In genomic region chr18:9108911-9109310, GRCh38 we compare ENCODE assay signal across 12 cellular contexts. TPM values are rescaled to one million over a fixed set of nuclear protein-coding genes. Genes with fewer than 3 reads are reported as not detected.
A peak's percentile ranks its signal among the peaks of the same experiment; 100 is the strongest.
DNase-seq lines count a peak whose midpoint lies in the region; ATAC-seq and TF ChIP-seq lines count a peak whose summit lies in the region.
"Had no signal": no experiment of that assay in that cellular context is flagged by ENCODE, and none has a peak within 500 bp of the region (broad histone marks: within the 10 kb centered on the region; RNA-seq: fewer than 3 reads in every experiment).

No MANE protein-coding gene starts in this region.

- H3K4me1 ChIP-seq in Caco-2: peaks cover 22% of the 10 kb centered on the region

- H3K9me3 ChIP-seq in Caco-2: no peaks in the 10 kb centered on the region
- H3K9me3 ChIP-seq: ovary had no signal

- no peaks in the 10 kb centered on the region for H3K27me3 ChIP-seq in Caco-2 (replicated peaks; ENCODE audit: control insufficient read depth, insufficient read depth, low read length)
- H3K27me3 ChIP-seq: ovary had no signal

- BruUV-seq in Caco-2 (replicated peaks; lab: Mats Ljungman, UMichigan): no TSS peak

- intact Hi-C loops in Caco-2 (cut with micrococcal nuclease; ENCODE audit: unreplicated experiment): no loop called here

- POLR2A ChIA-PET in Caco-2 (lab: Charles Lee): no interaction called here

- H3K4me3 Mint-ChIP-seq in stimulated activated naive CD8-positive, alpha-beta T cell treated with anti-CD3 and anti-CD28 coated beads, Interleukin-15, Interleukin-2, amounts not matched to agents 100 ng/mL and 50 ng/mL, for 24 hours: peak overlapping the region; percentile 37
- H3K4me3 Mint-ChIP-seq in activated naive CD8-positive, alpha-beta T cell: peak overlapping the region; percentile 67
- no peak overlapping the region for H3K4me3 Mint-ChIP-seq in mesothelial cell of epicardium
- no peak overlapping the region for H3K4me3 Mint-ChIP-seq in Caco-2 (ENCODE audit: unreplicated experiment)

- no peak for TF ChIP-seq CTCF in mesothelial cell of epicardium (IDR thresholded peaks at IDR 0.05; ENCODE audit: unreplicated experiment)
- TF ChIP-seq CTCF in Caco-2 (IDR thresholded peaks at IDR 0.05; ENCODE audit: insufficient read depth in 1 of 2, low read depth in 1 of 2, low read length in 1 of 2, severe bottlenecking in 1 of 2, unreplicated experiment in 1 of 2): no peak

- peak overlapping the region; percentile 74 for H3K27ac Mint-ChIP-seq in stimulated activated naive CD8-positive, alpha-beta T cell treated with anti-CD3 and anti-CD28 coated beads, Interleukin-15, Interleukin-2, amounts not matched to agents 100 ng/mL and 50 ng/mL, for 24 hours
- peak overlapping the region; percentile 96 for H3K27ac Mint-ChIP-seq in activated naive CD8-positive, alpha-beta T cell
- H3K27ac Mint-ChIP-seq in mesothelial cell of epicardium: peak overlapping the region; percentile 57
- no peak overlapping the region for H3K27ac Mint-ChIP-seq in Caco-2 (ENCODE audit: unreplicated experiment)

- no peaks in the 10 kb centered on the region for H3K27me3 Mint-ChIP-seq in stimulated activated naive CD8-positive, alpha-beta T cell treated with anti-CD3 and anti-CD28 coated beads, Interleukin-15, Interleukin-2, amounts not matched to agents 100 ng/mL and 50 ng/mL, for 24 hours
- no peaks in the 10 kb centered on the region for H3K27me3 Mint-ChIP-seq in activated naive CD8-positive, alpha-beta T cell
- no peaks in the 10 kb centered on the region for H3K27me3 Mint-ChIP-seq in mesothelial cell of epicardium (ENCODE audit: low read depth)
- no peaks in the 10 kb centered on the region for H3K27me3 Mint-ChIP-seq in Caco-2 (ENCODE audit: insufficient read depth, unreplicated experiment)

- peaks cover 96% of the 10 kb centered on the region for H3K4me1 Mint-ChIP-seq in stimulated activated naive CD8-positive, alpha-beta T cell treated with anti-CD3 and anti-CD28 coated beads, Interleukin-15, Interleukin-2, amounts not matched to agents 100 ng/mL and 50 ng/mL, for 24 hours (ENCODE audit: low read depth)
- peaks cover 94% of the 10 kb centered on the region for H3K4me1 Mint-ChIP-seq in activated naive CD8-positive, alpha-beta T cell (ENCODE audit: low read depth)
- peaks cover 57% of the 10 kb centered on the region for H3K4me1 Mint-ChIP-seq in mesothelial cell of epicardium
- H3K4me1 Mint-ChIP-seq in Caco-2 (ENCODE audit: low read depth, unreplicated experiment): peaks cover 15% of the 10 kb centered on the region

- CTCF ChIA-PET in Caco-2 (lab: Charles Lee): no interaction called here

- H3K9me3 Mint-ChIP-seq in stimulated activated naive CD8-positive, alpha-beta T cell treated with anti-CD3 and anti-CD28 coated beads, Interleukin-15, Interleukin-2, amounts not matched to agents 100 ng/mL and 50 ng/mL, for 24 hours: no peaks in the 10 kb centered on the region
- no peaks in the 10 kb centered on the region for H3K9me3 Mint-ChIP-seq in activated naive CD8-positive, alpha-beta T cell (ENCODE audit: low read depth)
- H3K9me3 Mint-ChIP-seq in mesothelial cell of epicardium: no peaks in the 10 kb centered on the region
- H3K9me3 Mint-ChIP-seq in Caco-2 (ENCODE audit: unreplicated experiment): no peaks in the 10 kb centered on the region

- DNase-seq in stimulated activated naive CD8-positive, alpha-beta T cell treated with anti-CD3 and anti-CD28 coated beads, Interleukin-15, Interleukin-2, amounts not matched to agents 100 U/mL and 50 U/mL, for 24 hours: no peak
- DNase-seq in mesothelial cell of epicardium (ENCODE audit: low spot score in 2 of 2, unreplicated experiment in 2 of 2) (no peak), Caco-2 (no peak), AML-193 (lab: John Stamatoyannopoulos, UW) (no peak)
- DNase-seq in activated effector memory CD4-positive, alpha-beta T cell treated with Interleukin-2 at 50 U/mL for 16 hours: no peak
- DNase-seq: kidney glomerular epithelial cell; NCI-H446; ovary; stimulated activated CD4-positive, alpha-beta T cell treated with anti-CD3 and anti-CD28 coated beads, Interleukin-2, amount 100 ng/mL, for 48 hours had no signal

- peaks cover 79% of the 10 kb centered on the region for H3K36me3 Mint-ChIP-seq in stimulated activated naive CD8-positive, alpha-beta T cell treated with anti-CD3 and anti-CD28 coated beads, Interleukin-15, Interleukin-2, amounts not matched to agents 100 ng/mL and 50 ng/mL, for 24 hours (ENCODE audit: low read depth)
- peaks cover 13% of the 10 kb centered on the region for H3K36me3 Mint-ChIP-seq in activated naive CD8-positive, alpha-beta T cell
- peaks cover 2% of the 10 kb centered on the region for H3K36me3 Mint-ChIP-seq in mesothelial cell of epicardium
- H3K36me3 Mint-ChIP-seq in Caco-2 (ENCODE audit: insufficient read depth, unreplicated experiment): peaks cover 67% of the 10 kb centered on the region

- H3K36me3 ChIP-seq in Caco-2 (ENCODE audit: control insufficient read depth, insufficient read depth, low read length): no peaks in the 10 kb centered on the region
- H3K36me3 ChIP-seq: ovary had no signal

- no peak overlapping the region for H3K4me3 ChIP-seq in Caco-2 (ENCODE audit: low read depth, low read length)
- H3K4me3 ChIP-seq: ovary had no signal

- no peak for ATAC-seq in stimulated activated naive CD8-positive, alpha-beta T cell treated with anti-CD3 and anti-CD28 coated beads, Interleukin-15, Interleukin-2, amounts not matched to agents 100 U/mL and 50 U/mL, for 24 hours
- no peak for ATAC-seq in HG02885 (IDR thresholded peaks at IDR 0.05; ENCODE audit: poor library complexity, unreplicated experiment)

RNA-seq across cellular contexts. Expression of gene NDUFV2, which starts 6.4 kb away (rescaled TPM):
- 99.9 to 114 TPM (median 106 TPM) in 3 replicates for total RNA-seq in mesothelial cell of epicardium
- total RNA-seq in Caco-2 (2022): 211 and 220 TPM in 2 replicates

RNA-seq across cellular contexts. Expression of gene ANKRD12, which starts 27.7 kb away (rescaled TPM):
- total RNA-seq in mesothelial cell of epicardium (47.6 to 50.7 TPM (median 49.7 TPM) in 3 replicates), Caco-2 (2022) (33.2 and 36.5 TPM in 2 replicates)

Comparison
In these comparisons a context has a peak if more than half of its experiments do, and no peak if none do; other contexts are left out.
1. H3K4me3 Mint-ChIP-seq: peak in stimulated activated naive CD8-positive, alpha-beta T cell treated with anti-CD3 and anti-CD28 coated beads, Interleukin-15, Interleukin-2, amounts not matched to agents 100 ng/mL and 50 ng/mL, for 24 hours (single experiment) and activated naive CD8-positive, alpha-beta T cell (single experiment); none in mesothelial cell of epicardium (single experiment) and Caco-2 (single experiment).